In genomic region chr1:176576670-176577069, GRCh38 we compare ENCODE assay signal across 3 cellular contexts.
"Had no signal": no experiment of that assay in that cellular context is flagged by ENCODE, and none has a peak within 500 bp of the region (broad histone marks: within the 10 kb centered on the region; RNA-seq: fewer than 3 reads in every experiment).

No MANE protein-coding gene starts in this region.

- ATAC-seq: GM12878 had no signal

- H3K4me3 ChIP-seq: GM12878 had no signal

- DNase-seq: GDM1, GF-D8 had no signal
